14 cellular contexts compared by ENCODE assay signal in genomic region chr16:12559714-12560113, GRCh38.
"Had no signal": no experiment of that assay in that cellular context is flagged by ENCODE, and none has a peak within 500 bp of the region (broad histone marks: within the 10 kb centered on the region; RNA-seq: fewer than 3 reads in every experiment).

No MANE protein-coding gene starts in this region.

- H2AFZ ChIP-seq: hepatocyte had no signal

- H3K27ac ChIP-seq: esophagus squamous epithelium, hepatocyte, lower lobe of right lung, spleen, upper lobe of left lung had no signal

- H3K79me2 ChIP-seq: hepatocyte had no signal

- H3K4me2 ChIP-seq: hepatocyte had no signal

- H3K4me3 ChIP-seq: esophagus squamous epithelium, hepatocyte, lower lobe of right lung, spleen, upper lobe of left lung had no signal

- H3K4me3 Mint-ChIP-seq: activated CD8-positive, alpha-beta T cell treated with anti-CD3 and anti-CD28 coated beads, Interleukin-2, amount 10 ng/mL, durations not matched to agents 7 days and 5 days; mesothelial cell of epicardium; WTC11 had no signal

- H3K27me3 ChIP-seq: esophagus squamous epithelium, hepatocyte, spleen, upper lobe of left lung had no signal

- H3K4me1 Mint-ChIP-seq: mesothelial cell of epicardium had no signal

- H3K36me3 Mint-ChIP-seq: mesothelial cell of epicardium, WTC11 had no signal

- H3K36me3 ChIP-seq: lower lobe of right lung, upper lobe of left lung had no signal

- FAIRE-seq: astrocyte had no signal

- H3K9me3 Mint-ChIP-seq: mesothelial cell of epicardium had no signal

- H3K4me1 ChIP-seq: esophagus squamous epithelium, lower lobe of right lung, spleen, upper lobe of left lung had no signal

- DNase-seq: activated CD4-positive, alpha-beta T cell treated with anti-CD3 and anti-CD28 coated beads for 48 hours; activated CD8-positive, alpha-beta memory T cell treated with anti-CD3 and anti-CD28 coated beads, Interleukin-2, amount 50 U/mL, for 48 hours; activated CD8-positive, alpha-beta T cell treated with anti-CD3 and anti-CD28 coated beads, Interleukin-2, amount 10 ng/mL, durations not matched to agents 7 days and 5 days; activated naive CD4-positive, alpha-beta T cell; esophagus squamous epithelium; lower lobe of right lung; spleen; stimulated activated naive CD4-positive, alpha-beta T cell treated with Interleukin-2 at 50 U/mL for 16 hours; upper lobe of left lung had no signal

- H3K27ac Mint-ChIP-seq: activated CD8-positive, alpha-beta T cell treated with anti-CD3 and anti-CD28 coated beads, Interleukin-2, amount 10 ng/mL, durations not matched to agents 7 days and 5 days; mesothelial cell of epicardium; WTC11 had no signal

- H3K9me3 ChIP-seq: esophagus squamous epithelium, lower lobe of right lung, upper lobe of left lung had no signal

- ATAC-seq: activated CD8-positive, alpha-beta T cell treated with anti-CD3 and anti-CD28 coated beads, Interleukin-2, amount 10 ng/mL, durations not matched to agents 7 days and 5 days; lower lobe of right lung; right cardiac atrium; WTC11 had no signal
